Comparison of ENCODE assay signal across 2 cellular contexts in genomic region chr9:95057121-95057520, GRCh38.
TF ChIP-seq lines count a peak whose summit lies in the region.

No MANE protein-coding gene starts in this region.

TF ChIP-seq in K562, 482 proteins besides CTCF, POLR2A, EP300 and RAD21 (continued from another document):
- TF ChIP-seq TFAP4 (CRISPR knock-in tag; IDR thresholded peaks at IDR 0.05; ENCODE audit: borderline replicate concordance): 0 out of 2 replicates have a peak, but pooled peaks have one; percentile 38
- no peak for TF ChIP-seq BCLAF1 (IDR thresholded peaks at IDR 0.05; ENCODE audit: borderline replicate concordance in 1 of 2, control insufficient read depth in 1 of 2, low read depth in 2 of 2, low read length in 1 of 2)
- TF ChIP-seq TEAD4 (IDR thresholded peaks at IDR 0.05; ENCODE audit: low read length): 0 out of 2 replicates have a peak, but pooled peaks have one; percentile 12
- TF ChIP-seq TEAD4 (CRISPR knock-in tag; IDR thresholded peaks at IDR 0.05; ENCODE audit: borderline replicate concordance): no peak
- TF ChIP-seq TCF3 (CRISPR knock-in tag; IDR thresholded peaks at IDR 0.05): peak; percentile 8; the same call in 1 of the 2 replicates

TF ChIP-seq in HepG2, 621 proteins besides CTCF, POLR2A, EP300 and RAD21 (continued from another document):
- TF ChIP-seq HIC2 (CRISPR knock-in tag; IDR thresholded peaks at IDR 0.05; ENCODE audit: low read depth) (no peak), SMAD3 (CRISPR knock-in tag; IDR thresholded peaks at IDR 0.05) (no peak), MAFG (CRISPR knock-in tag; IDR thresholded peaks at IDR 0.05) (no peak), FOXP1 (IDR thresholded peaks at IDR 0.05) (no peak), FOXP1 (CRISPR knock-in tag; IDR thresholded peaks at IDR 0.05) (no peak), ZBTB3 (CRISPR knock-in tag; IDR thresholded peaks at IDR 0.05; ENCODE audit: borderline replicate concordance, low read depth) (no peak), ZNF225 (CRISPR knock-in tag; IDR thresholded peaks at IDR 0.05) (no peak), ZSCAN9 (CRISPR knock-in tag; IDR thresholded peaks at IDR 0.05; ENCODE audit: borderline replicate concordance) (no peak)
- TF ChIP-seq, protein P1, sequence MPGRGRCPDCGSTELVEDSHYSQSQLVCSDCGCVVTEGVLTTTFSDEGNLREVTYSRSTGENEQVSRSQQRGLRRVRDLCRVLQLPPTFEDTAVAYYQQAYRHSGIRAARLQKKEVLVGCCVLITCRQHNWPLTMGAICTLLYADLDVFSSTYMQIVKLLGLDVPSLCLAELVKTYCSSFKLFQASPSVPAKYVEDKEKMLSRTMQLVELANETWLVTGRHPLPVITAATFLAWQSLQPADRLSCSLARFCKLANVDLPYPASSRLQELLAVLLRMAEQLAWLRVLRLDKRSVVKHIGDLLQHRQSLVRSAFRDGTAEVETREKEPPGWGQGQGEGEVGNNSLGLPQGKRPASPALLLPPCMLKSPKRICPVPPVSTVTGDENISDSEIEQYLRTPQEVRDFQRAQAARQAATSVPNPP (CRISPR knock-in tag; IDR thresholded peaks at IDR 0.05): no peak
TF ChIP-seq in HepG2: peak in this region for 0.
